Comparison of ENCODE assay signal across 9 cellular contexts in genomic region chr22:45225732-45226560, GRCh38. TPM values are rescaled to one million over a fixed set of nuclear protein-coding genes. Genes with fewer than 3 reads are reported as not detected.
DNase-seq lines count a peak whose midpoint lies in the region; ATAC-seq, FAIRE-seq and TF ChIP-seq lines count a peak whose summit lies in the region.
"Had no signal": no experiment of that assay in that cellular context is flagged by ENCODE, and none has a peak within 500 bp of the region (broad histone marks: within the 10 kb centered on the region; RNA-seq: fewer than 3 reads in every experiment).

No MANE protein-coding gene starts in this region.

- peak overlapping the region; percentile 34 to 70 (median 53); a peak in 19 of 22 replicates for H3K9ac ChIP-seq in BLaER1 treated with 17β-estradiol and CSF1 and Interleukin-3, amounts not matched to agents 10 nM and 100 nM

- DNase-seq in SKM-1 treated with dmso at 0.1 percent for 144 hours (lab: John Stamatoyannopoulos, UW; ENCODE audit: unreplicated experiment) (peak; percentile 91), foreskin fibroblast (peak; percentile 75 to 86), osteoblast (ENCODE audit: insufficient read length, low spot score, missing footprints) (peak; percentile 72), OCI-LY7 (ENCODE audit: low spot score) (no peak), urothelium cell line (ENCODE audit: low spot score) (no peak), mesothelial cell of epicardium (ENCODE audit: low spot score in 2 of 2, unreplicated experiment in 2 of 2) (no peak)
- no peak for DNase-seq in activated CD8-positive, alpha-beta T cell treated with anti-CD3 and anti-CD28 coated beads, Interleukin-2, amount 10 ng/mL, durations not matched to agents 7 days and 5 days
- DNase-seq: activated B cell treated with CpG ODN at 0.5 μM for 24 hours had no signal

- no peaks in the 10 kb centered on the region for H3K27me3 ChIP-seq in BLaER1 treated with 17β-estradiol and CSF1 and Interleukin-3, amounts not matched to agents 10 nM and 100 nM
- no peaks in the 10 kb centered on the region for H3K27me3 ChIP-seq in osteoblast (ENCODE audit: insufficient read depth, low read length)

- H3K36me3 Mint-ChIP-seq in mesothelial cell of epicardium = no peaks in the 10 kb centered on the region
- no peaks in the 10 kb centered on the region for H3K36me3 Mint-ChIP-seq in activated CD8-positive, alpha-beta T cell treated with anti-CD3 and anti-CD28 coated beads, Interleukin-2, amount 10 ng/mL, durations not matched to agents 7 days and 5 days (ENCODE audit: low read depth)

- H2AFZ ChIP-seq in osteoblast (ENCODE audit: low read length) (peak overlapping the region; percentile 15), OCI-LY7 (ENCODE audit: low read length) (no peak overlapping the region)

- no peaks in the 10 kb centered on the region for H3K4me1 Mint-ChIP-seq in mesothelial cell of epicardium
- peaks cover 7% of the 10 kb centered on the region for H3K4me1 Mint-ChIP-seq in activated CD8-positive, alpha-beta T cell treated with anti-CD3 and anti-CD28 coated beads, Interleukin-2, amount 10 ng/mL, durations not matched to agents 7 days and 5 days (ENCODE audit: low read depth)

- no peak overlapping the region; a peak in 1 of 20 replicates for H3K4me3 ChIP-seq in BLaER1 treated with 17β-estradiol and CSF1 and Interleukin-3, amounts not matched to agents 10 nM and 100 nM
- H3K4me3 ChIP-seq in foreskin fibroblast (ENCODE audit: low read depth in 1 of 2, low read length in 2 of 2) (no peak overlapping the region), osteoblast (ENCODE audit: insufficient read depth, low read length) (no peak overlapping the region), OCI-LY7 (ENCODE audit: low read depth, low read length, poor library complexity, severe bottlenecking) (no peak overlapping the region)

- H3K9me2 ChIP-seq in OCI-LY7 (ENCODE audit: insufficient read depth, low read length) = no peaks in the 10 kb centered on the region

- no peak overlapping the region for H3K27ac Mint-ChIP-seq in mesothelial cell of epicardium
- H3K27ac Mint-ChIP-seq in activated CD8-positive, alpha-beta T cell treated with anti-CD3 and anti-CD28 coated beads, Interleukin-2, amount 10 ng/mL, durations not matched to agents 7 days and 5 days = no peak overlapping the region

- POLR2A ChIA-PET in OCI-LY7 (lab: Charles Lee) = interaction anchor here (0.6 to 0.7 kb wide), 2 partner anchors 45 to 510 kb away, joined by 3 read pairs; no protein-coding TSS in a partner anchor
- POLR2A ChIA-PET in activated CD8-positive, alpha-beta T cell treated with anti-CD3 and anti-CD28 coated beads, Interleukin-2, amount 10 ng/mL, durations not matched to agents 7 days and 5 days (lab: Charles Lee) = no interaction called here

- peak overlapping the region; percentile 56 to 91 (median 76) for H3K4me2 ChIP-seq in BLaER1 treated with 17β-estradiol and CSF1 and Interleukin-3, amounts not matched to agents 10 nM and 100 nM
- H3K4me2 ChIP-seq in osteoblast (ENCODE audit: insufficient read depth, low read length) = peak overlapping the region; percentile 32
- no peak overlapping the region for H3K4me2 ChIP-seq in OCI-LY7 (ENCODE audit: low read length)

- H3K79me2 ChIP-seq in osteoblast (ENCODE audit: insufficient read depth, low read length) (peaks cover 41% of the 10 kb centered on the region), OCI-LY7 (ENCODE audit: insufficient read depth, low read depth, low read length) (peaks cover 34% of the 10 kb centered on the region)

- H4K20me1 ChIP-seq in BLaER1 treated with 17β-estradiol and CSF1 and Interleukin-3, amounts not matched to agents 10 nM and 100 nM = peaks cover 51 to 93% (median 67%) of the 10 kb centered on the region in 11 experiments; a peak in 17 of 22 replicates
- peaks cover 5% of the 10 kb centered on the region for H4K20me1 ChIP-seq in osteoblast (ENCODE audit: insufficient read depth, low read length)
- H4K20me1 ChIP-seq in OCI-LY7 (ENCODE audit: insufficient read depth, low read length) = no peaks in the 10 kb centered on the region

- H3K4me3 Mint-ChIP-seq in mesothelial cell of epicardium = no peak overlapping the region
- no peak overlapping the region for H3K4me3 Mint-ChIP-seq in activated CD8-positive, alpha-beta T cell treated with anti-CD3 and anti-CD28 coated beads, Interleukin-2, amount 10 ng/mL, durations not matched to agents 7 days and 5 days
- H3K4me3 Mint-ChIP-seq: activated B cell treated with CpG ODN at 0.5 μM for 24 hours had no signal

- peaks cover 0 to 20% (median 5%) of the 10 kb centered on the region in 11 experiments; a peak in 9 of 22 replicates for H3K36me3 ChIP-seq in BLaER1 treated with 17β-estradiol and CSF1 and Interleukin-3, amounts not matched to agents 10 nM and 100 nM
- H3K36me3 ChIP-seq in osteoblast (ENCODE audit: insufficient read depth, low read length) (no peaks in the 10 kb centered on the region), OCI-LY7 (ENCODE audit: insufficient read depth, low read length) (peaks cover 2% of the 10 kb centered on the region; the same call in 1 of the 2 replicates)

- CTCF ChIA-PET in OCI-LY7 (lab: Charles Lee; ENCODE audit: unreplicated experiment) = no interaction called here
- CTCF ChIA-PET in activated CD8-positive, alpha-beta T cell treated with anti-CD3 and anti-CD28 coated beads, Interleukin-2, amount 10 ng/mL, durations not matched to agents 7 days and 5 days (lab: Charles Lee) = no interaction called here

- no peaks in the 10 kb centered on the region for H3K9me3 Mint-ChIP-seq in mesothelial cell of epicardium
- no peaks in the 10 kb centered on the region for H3K9me3 Mint-ChIP-seq in activated CD8-positive, alpha-beta T cell treated with anti-CD3 and anti-CD28 coated beads, Interleukin-2, amount 10 ng/mL, durations not matched to agents 7 days and 5 days (ENCODE audit: insufficient read depth)
- H3K9me3 Mint-ChIP-seq: activated B cell treated with CpG ODN at 0.5 μM for 24 hours had no signal

- no peak for FAIRE-seq in urothelium cell line (lab: Jason Lieb, UNC)

- peak overlapping the region; percentile 53 to 79 (median 75) for H3K27ac ChIP-seq in BLaER1 treated with 17β-estradiol and CSF1 and Interleukin-3, amounts not matched to agents 10 nM and 100 nM
- H3K27ac ChIP-seq in osteoblast (ENCODE audit: low read depth, low read length) = peak overlapping the region; percentile 69
- H3K27ac ChIP-seq in OCI-LY7 (ENCODE audit: low read depth, low read length, poor library complexity, severe bottlenecking) = no peak overlapping the region

- no peaks in the 10 kb centered on the region for H3K27me3 Mint-ChIP-seq in mesothelial cell of epicardium (ENCODE audit: low read depth)
- H3K27me3 Mint-ChIP-seq in activated CD8-positive, alpha-beta T cell treated with anti-CD3 and anti-CD28 coated beads, Interleukin-2, amount 10 ng/mL, durations not matched to agents 7 days and 5 days (ENCODE audit: low read depth) = no peaks in the 10 kb centered on the region
- H3K27me3 Mint-ChIP-seq: activated B cell treated with CpG ODN at 0.5 μM for 24 hours had no signal

- intact Hi-C loops in OCI-LY7 (cut with micrococcal nuclease; ENCODE audit: unreplicated experiment) = no loop called here

- H3K9me3 ChIP-seq in BLaER1 treated with 17β-estradiol and CSF1 and Interleukin-3, amounts not matched to agents 10 nM and 100 nM (replicated peaks in 1 of 11) = no peaks in the 10 kb centered on the region
- H3K9me3 ChIP-seq in osteoblast (ENCODE audit: low read depth, low read length) = no peaks in the 10 kb centered on the region
- no peaks in the 10 kb centered on the region for H3K9me3 ChIP-seq in OCI-LY7 (ENCODE audit: low read length)

- ATAC-seq in activated CD8-positive, alpha-beta T cell treated with anti-CD3 and anti-CD28 coated beads, Interleukin-2, amount 10 ng/mL, durations not matched to agents 7 days and 5 days = no peak

- no TSS peak for BruUV-seq in OCI-LY7 (replicated peaks; lab: Mats Ljungman, UMichigan)

- peaks cover 88 to 98% (median 92%) of the 10 kb centered on the region in 10 experiments for H3K4me1 ChIP-seq in BLaER1 treated with 17β-estradiol and CSF1 and Interleukin-3, amounts not matched to agents 10 nM and 100 nM
- H3K4me1 ChIP-seq in osteoblast (ENCODE audit: insufficient read depth, low read length) = peaks cover 9% of the 10 kb centered on the region
- H3K4me1 ChIP-seq in OCI-LY7 (ENCODE audit: insufficient read depth, low read length, poor library complexity, severe bottlenecking) = peaks cover 31% of the 10 kb centered on the region

- no peak for TF ChIP-seq CTCF in foreskin fibroblast (IDR thresholded peaks at IDR 0.05; ENCODE audit: low read depth, low read length)
- TF ChIP-seq CTCF in osteoblast (IDR thresholded peaks at IDR 0.05; ENCODE audit: extremely low read depth, low read depth, low read length) = no peak
- no peak for TF ChIP-seq CTCF in OCI-LY7 (conservative IDR thresholded peaks at IDR 0.05; ENCODE audit: low read length)
- no peak for TF ChIP-seq CTCF in mesothelial cell of epicardium (IDR thresholded peaks at IDR 0.05; ENCODE audit: unreplicated experiment)

RNA-seq across cellular contexts. Expression of gene KIAA0930, which starts 14.7 kb away (rescaled TPM):
- total RNA-seq in osteoblast (31.8 and 43.4 TPM in 2 replicates), OCI-LY7 (2022) (85.3 and 93.9 TPM in 2 replicates), mesothelial cell of epicardium (31.1 to 32.1 TPM (median 31.4 TPM) in 3 replicates)
- total RNA-seq in OCI-LY7 (2014; rRNA removed; shearing (Covaris generic)) = 55.1 and 80.7 TPM in 2 replicates
- total RNA-seq in activated CD8-positive, alpha-beta T cell treated with anti-CD3 and anti-CD28 coated beads, Interleukin-2, amount 10 ng/mL, durations not matched to agents 7 days and 5 days = 10 to 100 TPM; 48.5 to 52.4 TPM

RNA-seq across cellular contexts. Expression of gene UPK3A, which starts 58.8 kb away (rescaled TPM):
- not detected in 2 replicates for total RNA-seq in osteoblast
- total RNA-seq in OCI-LY7 (2014; rRNA removed; shearing (Covaris generic)) = not detected in 2 replicates
- total RNA-seq in OCI-LY7 (2022) = not detected in 2 replicates
- total RNA-seq in mesothelial cell of epicardium = 0.59 to 0.87 TPM (median 0.84 TPM) in 3 replicates
- total RNA-seq in activated CD8-positive, alpha-beta T cell treated with anti-CD3 and anti-CD28 coated beads, Interleukin-2, amount 10 ng/mL, durations not matched to agents 7 days and 5 days = not detected

Comparison
In these comparisons a context has a peak if more than half of its experiments do, and no peak if none do; other contexts are left out.
1. DNase-seq: peak in SKM-1 treated with dmso at 0.1 percent for 144 hours (single experiment), foreskin fibroblast (2 of 2) and osteoblast (single experiment); none in OCI-LY7 (single experiment), urothelium cell line (single experiment), mesothelial cell of epicardium (0 of 2) and activated CD8-positive, alpha-beta T cell treated with anti-CD3 and anti-CD28 coated beads, Interleukin-2, amount 10 ng/mL, durations not matched to agents 7 days and 5 days (single experiment).